Comparison of ENCODE assay signal across 21 cellular contexts in genomic region chr9:76378367-76379073, GRCh38. TPM values are rescaled to one million over a fixed set of nuclear protein-coding genes. Genes with fewer than 3 reads are reported as not detected.
DNase-seq lines count a peak whose midpoint lies in the region; ATAC-seq, FAIRE-seq and TF ChIP-seq lines count a peak whose summit lies in the region.
"Had no signal": no experiment of that assay in that cellular context is flagged by ENCODE, and none has a peak within 500 bp of the region (broad histone marks: within the 10 kb centered on the region; RNA-seq: fewer than 3 reads in every experiment).

No MANE protein-coding gene starts in this region.

- no peak for FAIRE-seq in bronchial epithelial cell (lab: Jason Lieb, UNC)
- FAIRE-seq: G401.6 had no signal

- TF ChIP-seq RAD21 in Ishikawa (IDR thresholded peaks at IDR 0.05; ENCODE audit: low read depth): no peak

- H3K36me3 ChIP-seq in bronchial epithelial cell (ENCODE audit: control insufficient read depth, insufficient read depth, low read length): no peaks in the 10 kb centered on the region

- H3K27ac Mint-ChIP-seq in progenitor cell of endocrine pancreas: peak overlapping the region; percentile 56
- no peak overlapping the region for H3K27ac Mint-ChIP-seq in activated naive CD8-positive, alpha-beta T cell treated with anti-CD3 and anti-CD28 coated beads, Interleukin-2, amount 50 U/mL, for 24 hours
- H3K27ac Mint-ChIP-seq: B cell; CD4-positive, alpha-beta T cell; H9; IgD-negative memory B cell had no signal

- H3K4me3 ChIP-seq in bronchial epithelial cell (ENCODE audit: low read depth, low read length): no peak overlapping the region
- H3K4me3 ChIP-seq: SK-N-MC had no signal

- no peaks in the 10 kb centered on the region for H3K27me3 ChIP-seq in bronchial epithelial cell (ENCODE audit: control insufficient read depth, insufficient read depth, low read length)

- TF ChIP-seq CTCF in bronchial epithelial cell (IDR thresholded peaks at IDR 0.05; ENCODE audit: insufficient read depth, low read length, severe bottlenecking) (no peak), progenitor cell of endocrine pancreas (IDR thresholded peaks at IDR 0.05; ENCODE audit: unreplicated experiment) (no peak)

- no peak overlapping the region for H3K4me3 Mint-ChIP-seq in progenitor cell of endocrine pancreas (ENCODE audit: low read depth)
- no peak overlapping the region for H3K4me3 Mint-ChIP-seq in activated naive CD8-positive, alpha-beta T cell treated with anti-CD3 and anti-CD28 coated beads, Interleukin-2, amount 50 U/mL, for 24 hours
- H3K4me3 Mint-ChIP-seq: B cell; CD4-positive, alpha-beta T cell; H9; IgD-negative memory B cell had no signal

- peaks cover 5% of the 10 kb centered on the region for H3K36me3 Mint-ChIP-seq in progenitor cell of endocrine pancreas (ENCODE audit: insufficient read depth)
- peaks cover 10% of the 10 kb centered on the region for H3K36me3 Mint-ChIP-seq in activated naive CD8-positive, alpha-beta T cell treated with anti-CD3 and anti-CD28 coated beads, Interleukin-2, amount 50 U/mL, for 24 hours (ENCODE audit: low read depth)

- DNase-seq in OCI-M1 (lab: John Stamatoyannopoulos, UW) (peak; percentile 44), bronchial epithelial cell (ENCODE audit: low read depth) (peak; percentile 43), progenitor cell of endocrine pancreas (ENCODE audit: low spot score, unreplicated experiment) (no peak), NAMALWA (ENCODE audit: low spot score) (no peak), Ammon's horn (ENCODE audit: low spot score) (no peak)
- DNase-seq in activated naive CD8-positive, alpha-beta T cell treated with anti-CD3 and anti-CD28 coated beads, Interleukin-2, amount 50 U/mL, for 24 hours: no peak
- DNase-seq: Caco-2; CD4-positive, alpha-beta T cell; H9; NCI-H1105 treated with DMSO at 0.1 percent for 48 hours; NCI-H1694 treated with DMSO at 0.1 percent for 48 hours; NCI-H2107; NCI-H510A; NCI-H748 treated with DMSO at 0.1 percent for 48 hours had no signal

- no peaks in the 10 kb centered on the region for H3K9me3 Mint-ChIP-seq in progenitor cell of endocrine pancreas (ENCODE audit: low read depth)
- H3K9me3 Mint-ChIP-seq in activated naive CD8-positive, alpha-beta T cell treated with anti-CD3 and anti-CD28 coated beads, Interleukin-2, amount 50 U/mL, for 24 hours: no peaks in the 10 kb centered on the region
- H3K9me3 Mint-ChIP-seq: CD4-positive, alpha-beta T cell; H9; IgD-negative memory B cell had no signal

- peaks cover 13% of the 10 kb centered on the region for H3K4me1 Mint-ChIP-seq in progenitor cell of endocrine pancreas (ENCODE audit: low read depth)
- no peaks in the 10 kb centered on the region for H3K4me1 Mint-ChIP-seq in activated naive CD8-positive, alpha-beta T cell treated with anti-CD3 and anti-CD28 coated beads, Interleukin-2, amount 50 U/mL, for 24 hours
- H3K4me1 Mint-ChIP-seq: B cell, IgD-negative memory B cell had no signal

- no peak for TF ChIP-seq EP300 in Ishikawa (IDR thresholded peaks at IDR 0.05; ENCODE audit: borderline replicate concordance)

- ATAC-seq in activated naive CD8-positive, alpha-beta T cell treated with anti-CD3 and anti-CD28 coated beads, Interleukin-2, amount 50 U/mL, for 24 hours: no peak
- ATAC-seq: Panc1, Right ventricle myocardium inferior had no signal

- no peaks in the 10 kb centered on the region for H3K27me3 Mint-ChIP-seq in progenitor cell of endocrine pancreas
- no peaks in the 10 kb centered on the region for H3K27me3 Mint-ChIP-seq in activated naive CD8-positive, alpha-beta T cell treated with anti-CD3 and anti-CD28 coated beads, Interleukin-2, amount 50 U/mL, for 24 hours
- H3K27me3 Mint-ChIP-seq: B cell; CD4-positive, alpha-beta T cell; IgD-negative memory B cell had no signal

TF ChIP-seq in Ishikawa, 13 proteins besides CTCF, POLR2A, EP300 and RAD21:
- TF ChIP-seq NFIC (IDR thresholded peaks at IDR 0.05): no peak
- TF ChIP-seq TCF12 (IDR thresholded peaks at IDR 0.05; ENCODE audit: low read depth): no peak
- TF ChIP-seq TEAD4 (IDR thresholded peaks at IDR 0.05): no peak
- 0 out of 2 replicates have a peak, but pooled peaks have one; percentile 15 for TF ChIP-seq CEBPB (IDR thresholded peaks at IDR 0.05)
- no peak for TF ChIP-seq FOXM1 (IDR thresholded peaks at IDR 0.05; ENCODE audit: borderline replicate concordance, low read depth)

RNA-seq across cellular contexts. Expression of gene RFK, which starts 15.7 kb away (rescaled TPM):
- 22.3 and 28.7 TPM in 2 replicates for total RNA-seq in bronchial epithelial cell
- total RNA-seq in progenitor cell of endocrine pancreas: 17.0 and 18.3 TPM in 2 replicates

Comparison
In these comparisons a context has a peak if more than half of its experiments do, and no peak if none do; other contexts are left out.
1. DNase-seq: peak in OCI-M1 (single experiment) and bronchial epithelial cell (single experiment); none in progenitor cell of endocrine pancreas (single experiment), NAMALWA (single experiment), Ammon's horn (single experiment) and activated naive CD8-positive, alpha-beta T cell treated with anti-CD3 and anti-CD28 coated beads, Interleukin-2, amount 50 U/mL, for 24 hours (single experiment).